1 cellular context compared by ENCODE assay signal in the genomic region with DNA sequence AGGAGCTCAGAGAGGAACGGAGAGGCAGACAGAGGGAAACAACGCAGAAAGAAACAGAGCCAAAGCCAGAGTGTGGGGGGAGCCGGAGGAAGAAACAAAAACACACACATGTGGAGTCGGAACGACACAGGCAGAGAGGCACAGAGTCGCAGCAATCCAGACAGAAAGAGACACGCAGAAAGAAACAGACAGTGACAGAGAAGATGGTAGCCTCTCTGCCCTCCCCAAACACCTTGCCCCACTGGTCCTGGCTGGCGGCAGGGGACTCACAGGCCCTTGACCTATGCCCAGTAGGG.
TF ChIP-seq lines count a peak whose summit lies in the region.

No MANE protein-coding gene starts in this region.

TF ChIP-seq in GM23338, 12 proteins besides CTCF, POLR2A, EP300 and RAD21 (continued from another document):
- TF ChIP-seq, protein P1, sequence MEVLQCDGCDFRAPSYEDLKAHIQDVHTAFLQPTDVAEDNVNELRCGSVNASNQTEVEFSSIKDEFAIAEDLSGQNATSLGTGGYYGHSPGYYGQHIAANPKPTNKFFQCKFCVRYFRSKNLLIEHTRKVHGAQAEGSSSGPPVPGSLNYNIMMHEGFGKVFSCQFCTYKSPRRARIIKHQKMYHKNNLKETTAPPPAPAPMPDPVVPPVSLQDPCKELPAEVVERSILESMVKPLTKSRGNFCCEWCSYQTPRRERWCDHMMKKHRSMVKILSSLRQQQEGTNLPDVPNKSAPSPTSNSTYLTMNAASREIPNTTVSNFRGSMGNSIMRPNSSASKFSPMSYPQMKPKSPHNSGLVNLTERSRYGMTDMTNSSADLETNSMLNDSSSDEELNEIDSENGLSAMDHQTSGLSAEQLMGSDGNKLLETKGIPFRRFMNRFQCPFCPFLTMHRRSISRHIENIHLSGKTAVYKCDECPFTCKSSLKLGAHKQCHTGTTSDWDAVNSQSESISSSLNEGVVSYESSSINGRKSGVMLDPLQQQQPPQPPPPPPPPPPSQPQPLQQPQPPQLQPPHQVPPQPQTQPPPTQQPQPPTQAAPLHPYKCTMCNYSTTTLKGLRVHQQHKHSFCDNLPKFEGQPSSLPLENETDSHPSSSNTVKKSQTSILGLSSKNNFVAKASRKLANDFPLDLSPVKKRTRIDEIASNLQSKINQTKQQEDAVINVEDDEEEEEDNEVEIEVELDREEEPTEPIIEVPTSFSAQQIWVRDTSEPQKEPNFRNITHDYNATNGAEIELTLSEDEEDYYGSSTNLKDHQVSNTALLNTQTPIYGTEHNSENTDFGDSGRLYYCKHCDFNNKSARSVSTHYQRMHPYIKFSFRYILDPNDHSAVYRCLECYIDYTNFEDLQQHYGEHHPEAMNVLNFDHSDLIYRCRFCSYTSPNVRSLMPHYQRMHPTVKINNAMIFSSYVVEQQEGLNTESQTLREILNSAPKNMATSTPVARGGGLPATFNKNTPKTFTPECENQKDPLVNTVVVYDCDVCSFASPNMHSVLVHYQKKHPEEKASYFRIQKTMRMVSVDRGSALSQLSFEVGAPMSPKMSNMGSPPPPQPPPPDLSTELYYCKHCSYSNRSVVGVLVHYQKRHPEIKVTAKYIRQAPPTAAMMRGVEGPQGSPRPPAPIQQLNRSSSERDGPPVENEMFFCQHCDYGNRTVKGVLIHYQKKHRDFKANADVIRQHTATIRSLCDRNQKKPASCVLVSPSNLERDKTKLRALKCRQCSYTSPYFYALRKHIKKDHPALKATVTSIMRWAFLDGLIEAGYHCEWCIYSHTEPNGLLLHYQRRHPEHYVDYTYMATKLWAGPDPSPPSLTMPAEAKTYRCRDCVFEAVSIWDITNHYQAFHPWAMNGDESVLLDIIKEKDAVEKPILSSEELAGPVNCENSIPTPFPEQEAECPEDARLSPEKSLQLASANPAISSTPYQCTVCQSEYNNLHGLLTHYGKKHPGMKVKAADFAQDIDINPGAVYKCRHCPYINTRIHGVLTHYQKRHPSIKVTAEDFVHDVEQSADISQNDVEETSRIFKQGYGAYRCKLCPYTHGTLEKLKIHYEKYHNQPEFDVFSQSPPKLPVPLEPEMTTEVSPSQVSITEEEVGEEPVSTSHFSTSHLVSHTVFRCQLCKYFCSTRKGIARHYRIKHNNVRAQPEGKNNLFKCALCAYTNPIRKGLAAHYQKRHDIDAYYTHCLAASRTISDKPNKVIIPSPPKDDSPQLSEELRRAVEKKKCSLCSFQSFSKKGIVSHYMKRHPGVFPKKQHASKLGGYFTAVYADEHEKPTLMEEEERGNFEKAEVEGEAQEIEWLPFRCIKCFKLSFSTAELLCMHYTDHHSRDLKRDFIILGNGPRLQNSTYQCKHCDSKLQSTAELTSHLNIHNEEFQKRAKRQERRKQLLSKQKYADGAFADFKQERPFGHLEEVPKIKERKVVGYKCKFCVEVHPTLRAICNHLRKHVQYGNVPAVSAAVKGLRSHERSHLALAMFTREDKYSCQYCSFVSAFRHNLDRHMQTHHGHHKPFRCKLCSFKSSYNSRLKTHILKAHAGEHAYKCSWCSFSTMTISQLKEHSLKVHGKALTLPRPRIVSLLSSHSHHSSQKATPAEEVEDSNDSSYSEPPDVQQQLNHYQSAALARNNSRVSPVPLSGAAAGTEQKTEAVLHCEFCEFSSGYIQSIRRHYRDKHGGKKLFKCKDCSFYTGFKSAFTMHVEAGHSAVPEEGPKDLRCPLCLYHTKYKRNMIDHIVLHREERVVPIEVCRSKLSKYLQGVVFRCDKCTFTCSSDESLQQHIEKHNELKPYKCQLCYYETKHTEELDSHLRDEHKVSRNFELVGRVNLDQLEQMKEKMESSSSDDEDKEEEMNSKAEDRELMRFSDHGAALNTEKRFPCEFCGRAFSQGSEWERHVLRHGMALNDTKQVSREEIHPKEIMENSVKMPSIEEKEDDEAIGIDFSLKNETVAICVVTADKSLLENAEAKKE (CRISPR knock-in tag; IDR thresholded peaks at IDR 0.05) = no peak
- TF ChIP-seq EZH2 (IDR thresholded peaks at IDR 0.05; ENCODE audit: low read depth, unreplicated experiment) (no peak), EZH2phosphoT487 (IDR thresholded peaks at IDR 0.05; ENCODE audit: unreplicated experiment) (no peak), STAT1 (IDR thresholded peaks at IDR 0.05; ENCODE audit: unreplicated experiment) (no peak), POLR2AphosphoS5 (IDR thresholded peaks at IDR 0.05; ENCODE audit: low read depth) (no peak), ZNF114 (CRISPR knock-in tag; IDR thresholded peaks at IDR 0.05) (no peak), ZNF331 (CRISPR knock-in tag; IDR thresholded peaks at IDR 0.05; ENCODE audit: low read depth) (no peak)
- TF ChIP-seq, protein P2, sequence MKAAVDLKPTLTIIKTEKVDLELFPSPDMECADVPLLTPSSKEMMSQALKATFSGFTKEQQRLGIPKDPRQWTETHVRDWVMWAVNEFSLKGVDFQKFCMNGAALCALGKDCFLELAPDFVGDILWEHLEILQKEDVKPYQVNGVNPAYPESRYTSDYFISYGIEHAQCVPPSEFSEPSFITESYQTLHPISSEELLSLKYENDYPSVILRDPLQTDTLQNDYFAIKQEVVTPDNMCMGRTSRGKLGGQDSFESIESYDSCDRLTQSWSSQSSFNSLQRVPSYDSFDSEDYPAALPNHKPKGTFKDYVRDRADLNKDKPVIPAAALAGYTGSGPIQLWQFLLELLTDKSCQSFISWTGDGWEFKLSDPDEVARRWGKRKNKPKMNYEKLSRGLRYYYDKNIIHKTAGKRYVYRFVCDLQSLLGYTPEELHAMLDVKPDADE (IDR thresholded peaks at IDR 0.05) = no peak
